In genomic region chr2:145022671-145023330, GRCh38 we compare ENCODE assay signal across 1 cellular context.
TF ChIP-seq lines count a peak whose summit lies in the region.

No MANE protein-coding gene starts in this region.

TF ChIP-seq in GM23338, 12 proteins besides CTCF, POLR2A, EP300 and RAD21 (continued from another document):
- TF ChIP-seq ZNF462 (CRISPR knock-in tag; IDR thresholded peaks at IDR 0.05), result no peak
- no peak for TF ChIP-seq POLR2AphosphoS5 (IDR thresholded peaks at IDR 0.05; ENCODE audit: low read depth)
